In the genomic region with DNA sequence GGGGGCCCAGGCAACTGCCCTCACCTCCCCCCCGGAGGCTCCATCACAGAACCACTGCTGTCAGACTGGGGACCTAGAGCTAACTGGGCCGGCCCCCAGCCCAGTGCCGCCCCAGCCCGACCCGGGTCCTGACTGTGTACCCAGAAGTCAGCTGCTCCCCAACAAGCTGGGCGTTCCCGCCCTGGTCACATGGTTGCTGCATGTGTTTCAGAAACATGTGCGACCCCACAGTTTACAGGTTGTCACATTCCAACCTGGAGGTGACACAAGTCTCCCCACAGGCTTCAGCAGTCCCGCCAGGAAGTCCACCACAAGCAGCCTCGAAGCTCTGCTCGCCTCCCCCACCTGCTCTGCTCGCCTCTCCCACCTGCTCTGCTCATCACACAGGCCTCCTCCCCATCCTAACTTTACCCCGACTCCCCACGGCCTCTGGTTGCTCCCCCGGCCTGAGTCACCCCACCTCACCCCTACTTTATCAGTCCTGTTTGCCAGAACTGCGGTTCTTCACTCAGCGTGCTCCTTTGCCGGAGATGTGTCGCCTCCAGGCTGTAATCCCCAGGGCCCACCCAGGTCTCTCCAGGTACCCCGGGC, we compare ENCODE assay signal across 8 cellular contexts. TPM values are rescaled to one million over a fixed set of nuclear protein-coding genes. Genes with fewer than 3 reads are reported as not detected.
A peak's percentile ranks its signal among the peaks of the same experiment; 100 is the strongest.
DNase-seq lines count a peak whose midpoint lies in the region; ATAC-seq and TF ChIP-seq lines count a peak whose summit lies in the region.

No MANE protein-coding gene starts in this region.

- H3K4me3 Mint-ChIP-seq in activated T-helper 17 cell treated with anti-CD3 and anti-CD28 coated beads, Interleukin-2, amount 50 U/mL, for 72 hours = peak overlapping the region; percentile 92

- peaks cover 42% of the 10 kb centered on the region for H3K36me3 Mint-ChIP-seq in activated T-helper 17 cell treated with anti-CD3 and anti-CD28 coated beads, Interleukin-2, amount 50 U/mL, for 72 hours (ENCODE audit: low read depth)

- peaks cover 6% of the 10 kb centered on the region for H3K4me1 Mint-ChIP-seq in activated T-helper 17 cell treated with anti-CD3 and anti-CD28 coated beads, Interleukin-2, amount 50 U/mL, for 72 hours

- H3K4me1 ChIP-seq in heart left ventricle = peaks cover 3 to 22% (median 15%) of the 10 kb centered on the region in 12 donors
- H3K4me1 ChIP-seq in iPS-15b (ENCODE audit: control insufficient read depth, insufficient read depth, low read length) = no peaks in the 10 kb centered on the region
- H3K4me1 ChIP-seq in tibial artery = peaks cover 6 to 19% (median 16%) of the 10 kb centered on the region in 4 donors

- no peak for TF ChIP-seq CTCF in heart left ventricle (IDR thresholded peaks at IDR 0.05)
- TF ChIP-seq CTCF in tibial artery (IDR thresholded peaks at IDR 0.05) = no peak

- H3K9ac ChIP-seq in iPS-15b (ENCODE audit: low read depth, low read length) = peak overlapping the region; percentile 47

- H3K27me3 ChIP-seq in heart left ventricle = peaks cover 0 to 3% (median 0%) of the 10 kb centered on the region in 9 donors
- H3K27me3 ChIP-seq in iPS-15b (ENCODE audit: control insufficient read depth, insufficient read depth, low read length) = no peaks in the 10 kb centered on the region
- H3K27me3 ChIP-seq in tibial artery = peaks cover 0 to 6% of the 10 kb centered on the region in 2 donors

- peak overlapping the region in 8 of 12 donors; percentile 45 to 61 (median 53) for H3K4me3 ChIP-seq in heart left ventricle
- peak overlapping the region; percentile 41 for H3K4me3 ChIP-seq in iPS-15b (ENCODE audit: low read depth, low read length)
- peak overlapping the region; percentile 62 to 65 for H3K4me3 ChIP-seq in tibial artery

- intact Hi-C loops in heart left ventricle (cut with DNase I) = no loop called here
- intact Hi-C loops in left cardiac atrium (cut with DNase I) = no loop called here
- intact Hi-C loops in tibial artery (cut with DNase I; ENCODE audit: low total_unique reads) = no loop called here

- 85 to 89% (median 85%) methylated on average over 20 of the region's 20 CpGs for WGBS in heart left ventricle, 4 donors

- H3K36me3 ChIP-seq in heart left ventricle (peaks cover 0 to 62% (median 40%) of the 10 kb centered on the region in 9 donors), iPS-15b (ENCODE audit: control insufficient read depth, insufficient read depth, low read length) (peaks cover 58% of the 10 kb centered on the region), tibial artery (peaks cover 25 to 68% (median 50%) of the 10 kb centered on the region in 3 donors)

- H3K27ac Mint-ChIP-seq in activated T-helper 17 cell treated with anti-CD3 and anti-CD28 coated beads, Interleukin-2, amount 50 U/mL, for 72 hours = no peak overlapping the region

- H3K27ac ChIP-seq in heart left ventricle = no peak overlapping the region
- H3K27ac ChIP-seq in tibial artery = no peak overlapping the region

- no peaks in the 10 kb centered on the region for H3K27me3 Mint-ChIP-seq in activated T-helper 17 cell treated with anti-CD3 and anti-CD28 coated beads, Interleukin-2, amount 50 U/mL, for 72 hours

- ATAC-seq in heart left ventricle = no peak
- ATAC-seq in left cardiac atrium = no peak
- ATAC-seq in activated T-helper 17 cell treated with anti-CD3 and anti-CD28 coated beads, Interleukin-2, amount 50 U/mL, for 72 hours (replicated peaks) = no peak
- ATAC-seq in GM19023 (IDR thresholded peaks at IDR 0.05; ENCODE audit: unreplicated experiment) = no peak
- ATAC-seq in HG02973 (IDR thresholded peaks at IDR 0.05; ENCODE audit: unreplicated experiment) = no peak

- no peaks in the 10 kb centered on the region for H3K9me3 Mint-ChIP-seq in activated T-helper 17 cell treated with anti-CD3 and anti-CD28 coated beads, Interleukin-2, amount 50 U/mL, for 72 hours

- DNase-seq in heart left ventricle = peak in 1 of 5 donors; percentile 60
- DNase-seq in left cardiac atrium = no peak
- DNase-seq in tibial artery = no peak
- no peak for DNase-seq in stimulated activated naive CD4-positive, alpha-beta T cell treated with Interleukin-2 at 50 U/mL for 16 hours (lab: John Stamatoyannopoulos, UW)

- H3K9me3 ChIP-seq in heart left ventricle (no peaks in the 10 kb centered on the region), iPS-15b (ENCODE audit: control insufficient read depth, insufficient read depth, low read length) (no peaks in the 10 kb centered on the region), tibial artery (no peaks in the 10 kb centered on the region)

- TF ChIP-seq POLR2A in heart left ventricle (IDR thresholded peaks at IDR 0.05) = no peak

RNA-seq across cellular contexts. Expression of a gene that starts 1.0 kb away (rescaled TPM):
- total RNA-seq in heart left ventricle (100 to 1,000 TPM in 2 of 9 donors, 10 to 100 TPM in 7; 66.3 to 126 (median 77.7) TPM), left cardiac atrium (10 to 100 TPM; 63.2 to 63.4 TPM)
- 100 to 1,000 TPM; 135 to 157 TPM for polyA plus RNA-seq in heart left ventricle
- 10 to 100 TPM; 63.4 to 86.2 TPM for total RNA-seq in activated T-helper 17 cell treated with anti-CD3 and anti-CD28 coated beads, Interleukin-2, amount 50 U/mL, for 72 hours

RNA-seq across cellular contexts. Expression of a gene that starts 12.4 kb away (rescaled TPM):
- total RNA-seq in heart left ventricle = 10 to 100 TPM; 32.3 to 65.3 (median 44.9) TPM
- polyA plus RNA-seq in heart left ventricle = 10 to 100 TPM; 30.1 to 63.8 TPM
- 10 to 100 TPM; 27.3 to 33.5 TPM for total RNA-seq in left cardiac atrium
- total RNA-seq in activated T-helper 17 cell treated with anti-CD3 and anti-CD28 coated beads, Interleukin-2, amount 50 U/mL, for 72 hours = 10 to 100 TPM; 25.6 to 26.1 TPM

RNA-seq across cellular contexts. Expression of a gene that starts 16.8 kb away (rescaled TPM):
- total RNA-seq in heart left ventricle (10 to 100 TPM in 6 of 9 donors, 1 to 10 TPM in 3; 6.8 to 32.0 (median 11.6) TPM), left cardiac atrium (10 to 100 TPM; 10.9 to 12.3 TPM)
- 10 to 100 TPM; 10.0 to 19.8 TPM for polyA plus RNA-seq in heart left ventricle
- 10 to 100 TPM; 16.2 to 18.4 TPM for total RNA-seq in activated T-helper 17 cell treated with anti-CD3 and anti-CD28 coated beads, Interleukin-2, amount 50 U/mL, for 72 hours

RNA-seq across cellular contexts. Expression of a gene that starts 27.6 kb away (rescaled TPM):
- total RNA-seq in heart left ventricle = 10 to 100 TPM; 53.9 to 95.3 (median 73.8) TPM
- 100 to 1,000 TPM in 1 of 2 donors, 10 to 100 TPM in 1; 37.5 to 103 TPM for polyA plus RNA-seq in heart left ventricle
- 10 to 100 TPM; 45.3 to 71.1 TPM for total RNA-seq in left cardiac atrium
- 10 to 100 TPM; 21.8 to 41.9 TPM for total RNA-seq in activated T-helper 17 cell treated with anti-CD3 and anti-CD28 coated beads, Interleukin-2, amount 50 U/mL, for 72 hours

RNA-seq across cellular contexts. Expression of a gene that starts 32.3 kb away (rescaled TPM):
- total RNA-seq in heart left ventricle (10 to 100 TPM in 6 of 9 donors, 1 to 10 TPM in 3; 6.9 to 20.6 (median 12.2) TPM), left cardiac atrium (10 to 100 TPM in 1 of 2 donors, 1 to 10 TPM in 1; 8.9 to 15.9 TPM)
- polyA plus RNA-seq in heart left ventricle = 10 to 100 TPM in 1 of 2 donors, 1 to 10 TPM in 1; 7.1 to 17.1 TPM
- total RNA-seq in activated T-helper 17 cell treated with anti-CD3 and anti-CD28 coated beads, Interleukin-2, amount 50 U/mL, for 72 hours = 10 to 100 TPM; 12.0 to 12.7 TPM
